Comparison of ENCODE assay signal across 2 cellular contexts in genomic region chr15:43726306-43726705, GRCh38. TPM values are rescaled to one million over a fixed set of nuclear protein-coding genes. Genes with fewer than 3 reads are reported as not detected.
"Had no signal": no experiment of that assay in that cellular context is flagged by ENCODE, and none has a peak within 500 bp of the region (broad histone marks: within the 10 kb centered on the region; RNA-seq: fewer than 3 reads in every experiment).

No MANE protein-coding gene starts in this region.

RNA-seq across cellular contexts. Expression of gene CKMT1A, which starts 32.6 kb away (rescaled TPM):
- total RNA-seq: GM23248, HFFc6 had no signal
- polyA plus RNA-seq: GM23248 had no signal
